Comparison of ENCODE assay signal across 1 cellular context in the genomic region with DNA sequence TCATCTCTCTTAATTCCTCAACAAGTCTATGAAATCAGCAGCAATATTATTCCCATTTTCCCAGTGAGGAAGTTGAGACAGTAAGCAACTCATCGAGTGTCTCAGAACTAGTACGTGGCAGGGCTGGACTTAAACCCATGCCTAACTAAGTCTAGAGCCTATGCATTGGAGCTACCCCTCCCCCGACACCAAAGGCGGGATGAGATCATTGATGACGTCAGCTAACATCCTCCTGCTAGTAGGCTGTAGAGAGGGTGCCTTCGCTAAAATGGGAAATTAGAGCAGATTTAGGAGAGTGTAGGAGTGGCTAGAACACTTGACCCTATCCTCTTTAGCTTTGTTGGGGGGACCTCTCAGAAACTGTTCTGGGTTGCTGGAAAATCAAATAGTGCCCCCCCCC.
TF ChIP-seq lines count a peak whose summit lies in the region.

No MANE protein-coding gene starts in this region.

TF ChIP-seq in K562, 482 proteins besides CTCF, POLR2A, EP300 and RAD21 (continued from another document and continues in another):
- TF ChIP-seq, protein P1, sequence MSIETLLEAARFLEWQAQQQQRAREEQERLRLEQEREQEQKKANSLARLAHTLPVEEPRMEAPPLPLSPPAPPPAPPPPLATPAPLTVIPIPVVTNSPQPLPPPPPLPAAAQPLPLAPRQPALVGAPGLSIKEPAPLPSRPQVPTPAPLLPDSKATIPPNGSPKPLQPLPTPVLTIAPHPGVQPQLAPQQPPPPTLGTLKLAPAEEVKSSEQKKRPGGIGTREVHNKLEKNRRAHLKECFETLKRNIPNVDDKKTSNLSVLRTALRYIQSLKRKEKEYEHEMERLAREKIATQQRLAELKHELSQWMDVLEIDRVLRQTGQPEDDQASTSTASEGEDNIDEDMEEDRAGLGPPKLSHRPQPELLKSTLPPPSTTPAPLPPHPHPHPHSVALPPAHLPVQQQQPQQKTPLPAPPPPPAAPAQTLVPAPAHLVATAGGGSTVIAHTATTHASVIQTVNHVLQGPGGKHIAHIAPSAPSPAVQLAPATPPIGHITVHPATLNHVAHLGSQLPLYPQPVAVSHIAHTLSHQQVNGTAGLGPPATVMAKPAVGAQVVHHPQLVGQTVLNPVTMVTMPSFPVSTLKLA (conservative IDR thresholded peaks at IDR 0.05) = no peak
- TF ChIP-seq ZNF184 (CRISPR knock-in tag; IDR thresholded peaks at IDR 0.05) (no peak), POU5F1 (IDR thresholded peaks at IDR 0.05; ENCODE audit: borderline replicate concordance, low read depth, low read length, partially characterized antibody) (no peak), HMG20A (CRISPR knock-in tag; conservative IDR thresholded peaks at IDR 0.05) (no peak), U2AF1 (optimal IDR thresholded peaks at IDR 0.05; ENCODE audit: low read depth, low read length) (no peak), KLF6 (CRISPR knock-in tag; IDR thresholded peaks at IDR 0.05; ENCODE audit: borderline replicate concordance) (no peak), CREB1 (IDR thresholded peaks at IDR 0.05) (peak; percentile 59), CREB1 (CRISPR knock-in tag; IDR thresholded peaks at IDR 0.05) (no peak), TEAD2 (tag; IDR thresholded peaks at IDR 0.05) (no peak), CHD2 (IDR thresholded peaks at IDR 0.05; ENCODE audit: low read depth, low read length) (no peak), KDM1A (IDR thresholded peaks at IDR 0.05) (no peak), HNRNPLL (IDR thresholded peaks at IDR 0.05; ENCODE audit: low read depth, low read length, poor library complexity, severe bottlenecking) (no peak), GATAD2B (IDR thresholded peaks at IDR 0.05; ENCODE audit: borderline replicate concordance) (no peak), NR3C1 (CRISPR knock-in tag; IDR thresholded peaks at IDR 0.05) (no peak), NELFE (IDR thresholded peaks at IDR 0.05; ENCODE audit: insufficient read depth, insufficient read length) (no peak), TCF7 (IDR thresholded peaks at IDR 0.05; ENCODE audit: borderline replicate concordance) (no peak), FOSL1 (tag; conservative IDR thresholded peaks at IDR 0.05) (peak; percentile 49)
- TF ChIP-seq, protein P2, sequence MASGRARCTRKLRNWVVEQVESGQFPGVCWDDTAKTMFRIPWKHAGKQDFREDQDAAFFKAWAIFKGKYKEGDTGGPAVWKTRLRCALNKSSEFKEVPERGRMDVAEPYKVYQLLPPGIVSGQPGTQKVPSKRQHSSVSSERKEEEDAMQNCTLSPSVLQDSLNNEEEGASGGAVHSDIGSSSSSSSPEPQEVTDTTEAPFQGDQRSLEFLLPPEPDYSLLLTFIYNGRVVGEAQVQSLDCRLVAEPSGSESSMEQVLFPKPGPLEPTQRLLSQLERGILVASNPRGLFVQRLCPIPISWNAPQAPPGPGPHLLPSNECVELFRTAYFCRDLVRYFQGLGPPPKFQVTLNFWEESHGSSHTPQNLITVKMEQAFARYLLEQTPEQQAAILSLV (tag; IDR thresholded peaks at IDR 0.05) = no peak
- TF ChIP-seq, protein P3, sequence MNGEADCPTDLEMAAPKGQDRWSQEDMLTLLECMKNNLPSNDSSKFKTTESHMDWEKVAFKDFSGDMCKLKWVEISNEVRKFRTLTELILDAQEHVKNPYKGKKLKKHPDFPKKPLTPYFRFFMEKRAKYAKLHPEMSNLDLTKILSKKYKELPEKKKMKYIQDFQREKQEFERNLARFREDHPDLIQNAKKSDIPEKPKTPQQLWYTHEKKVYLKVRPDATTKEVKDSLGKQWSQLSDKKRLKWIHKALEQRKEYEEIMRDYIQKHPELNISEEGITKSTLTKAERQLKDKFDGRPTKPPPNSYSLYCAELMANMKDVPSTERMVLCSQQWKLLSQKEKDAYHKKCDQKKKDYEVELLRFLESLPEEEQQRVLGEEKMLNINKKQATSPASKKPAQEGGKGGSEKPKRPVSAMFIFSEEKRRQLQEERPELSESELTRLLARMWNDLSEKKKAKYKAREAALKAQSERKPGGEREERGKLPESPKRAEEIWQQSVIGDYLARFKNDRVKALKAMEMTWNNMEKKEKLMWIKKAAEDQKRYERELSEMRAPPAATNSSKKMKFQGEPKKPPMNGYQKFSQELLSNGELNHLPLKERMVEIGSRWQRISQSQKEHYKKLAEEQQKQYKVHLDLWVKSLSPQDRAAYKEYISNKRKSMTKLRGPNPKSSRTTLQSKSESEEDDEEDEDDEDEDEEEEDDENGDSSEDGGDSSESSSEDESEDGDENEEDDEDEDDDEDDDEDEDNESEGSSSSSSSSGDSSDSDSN (IDR thresholded peaks at IDR 0.05; ENCODE audit: borderline replicate concordance in 1 of 2, low read depth in 2 of 2, low read length in 2 of 2) = no peak
- TF ChIP-seq, protein P4, sequence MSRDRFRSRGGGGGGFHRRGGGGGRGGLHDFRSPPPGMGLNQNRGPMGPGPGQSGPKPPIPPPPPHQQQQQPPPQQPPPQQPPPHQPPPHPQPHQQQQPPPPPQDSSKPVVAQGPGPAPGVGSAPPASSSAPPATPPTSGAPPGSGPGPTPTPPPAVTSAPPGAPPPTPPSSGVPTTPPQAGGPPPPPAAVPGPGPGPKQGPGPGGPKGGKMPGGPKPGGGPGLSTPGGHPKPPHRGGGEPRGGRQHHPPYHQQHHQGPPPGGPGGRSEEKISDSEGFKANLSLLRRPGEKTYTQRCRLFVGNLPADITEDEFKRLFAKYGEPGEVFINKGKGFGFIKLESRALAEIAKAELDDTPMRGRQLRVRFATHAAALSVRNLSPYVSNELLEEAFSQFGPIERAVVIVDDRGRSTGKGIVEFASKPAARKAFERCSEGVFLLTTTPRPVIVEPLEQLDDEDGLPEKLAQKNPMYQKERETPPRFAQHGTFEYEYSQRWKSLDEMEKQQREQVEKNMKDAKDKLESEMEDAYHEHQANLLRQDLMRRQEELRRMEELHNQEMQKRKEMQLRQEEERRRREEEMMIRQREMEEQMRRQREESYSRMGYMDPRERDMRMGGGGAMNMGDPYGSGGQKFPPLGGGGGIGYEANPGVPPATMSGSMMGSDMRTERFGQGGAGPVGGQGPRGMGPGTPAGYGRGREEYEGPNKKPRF (IDR thresholded peaks at IDR 0.05; ENCODE audit: low read depth, low read length) = no peak
- TF ChIP-seq, protein P5, sequence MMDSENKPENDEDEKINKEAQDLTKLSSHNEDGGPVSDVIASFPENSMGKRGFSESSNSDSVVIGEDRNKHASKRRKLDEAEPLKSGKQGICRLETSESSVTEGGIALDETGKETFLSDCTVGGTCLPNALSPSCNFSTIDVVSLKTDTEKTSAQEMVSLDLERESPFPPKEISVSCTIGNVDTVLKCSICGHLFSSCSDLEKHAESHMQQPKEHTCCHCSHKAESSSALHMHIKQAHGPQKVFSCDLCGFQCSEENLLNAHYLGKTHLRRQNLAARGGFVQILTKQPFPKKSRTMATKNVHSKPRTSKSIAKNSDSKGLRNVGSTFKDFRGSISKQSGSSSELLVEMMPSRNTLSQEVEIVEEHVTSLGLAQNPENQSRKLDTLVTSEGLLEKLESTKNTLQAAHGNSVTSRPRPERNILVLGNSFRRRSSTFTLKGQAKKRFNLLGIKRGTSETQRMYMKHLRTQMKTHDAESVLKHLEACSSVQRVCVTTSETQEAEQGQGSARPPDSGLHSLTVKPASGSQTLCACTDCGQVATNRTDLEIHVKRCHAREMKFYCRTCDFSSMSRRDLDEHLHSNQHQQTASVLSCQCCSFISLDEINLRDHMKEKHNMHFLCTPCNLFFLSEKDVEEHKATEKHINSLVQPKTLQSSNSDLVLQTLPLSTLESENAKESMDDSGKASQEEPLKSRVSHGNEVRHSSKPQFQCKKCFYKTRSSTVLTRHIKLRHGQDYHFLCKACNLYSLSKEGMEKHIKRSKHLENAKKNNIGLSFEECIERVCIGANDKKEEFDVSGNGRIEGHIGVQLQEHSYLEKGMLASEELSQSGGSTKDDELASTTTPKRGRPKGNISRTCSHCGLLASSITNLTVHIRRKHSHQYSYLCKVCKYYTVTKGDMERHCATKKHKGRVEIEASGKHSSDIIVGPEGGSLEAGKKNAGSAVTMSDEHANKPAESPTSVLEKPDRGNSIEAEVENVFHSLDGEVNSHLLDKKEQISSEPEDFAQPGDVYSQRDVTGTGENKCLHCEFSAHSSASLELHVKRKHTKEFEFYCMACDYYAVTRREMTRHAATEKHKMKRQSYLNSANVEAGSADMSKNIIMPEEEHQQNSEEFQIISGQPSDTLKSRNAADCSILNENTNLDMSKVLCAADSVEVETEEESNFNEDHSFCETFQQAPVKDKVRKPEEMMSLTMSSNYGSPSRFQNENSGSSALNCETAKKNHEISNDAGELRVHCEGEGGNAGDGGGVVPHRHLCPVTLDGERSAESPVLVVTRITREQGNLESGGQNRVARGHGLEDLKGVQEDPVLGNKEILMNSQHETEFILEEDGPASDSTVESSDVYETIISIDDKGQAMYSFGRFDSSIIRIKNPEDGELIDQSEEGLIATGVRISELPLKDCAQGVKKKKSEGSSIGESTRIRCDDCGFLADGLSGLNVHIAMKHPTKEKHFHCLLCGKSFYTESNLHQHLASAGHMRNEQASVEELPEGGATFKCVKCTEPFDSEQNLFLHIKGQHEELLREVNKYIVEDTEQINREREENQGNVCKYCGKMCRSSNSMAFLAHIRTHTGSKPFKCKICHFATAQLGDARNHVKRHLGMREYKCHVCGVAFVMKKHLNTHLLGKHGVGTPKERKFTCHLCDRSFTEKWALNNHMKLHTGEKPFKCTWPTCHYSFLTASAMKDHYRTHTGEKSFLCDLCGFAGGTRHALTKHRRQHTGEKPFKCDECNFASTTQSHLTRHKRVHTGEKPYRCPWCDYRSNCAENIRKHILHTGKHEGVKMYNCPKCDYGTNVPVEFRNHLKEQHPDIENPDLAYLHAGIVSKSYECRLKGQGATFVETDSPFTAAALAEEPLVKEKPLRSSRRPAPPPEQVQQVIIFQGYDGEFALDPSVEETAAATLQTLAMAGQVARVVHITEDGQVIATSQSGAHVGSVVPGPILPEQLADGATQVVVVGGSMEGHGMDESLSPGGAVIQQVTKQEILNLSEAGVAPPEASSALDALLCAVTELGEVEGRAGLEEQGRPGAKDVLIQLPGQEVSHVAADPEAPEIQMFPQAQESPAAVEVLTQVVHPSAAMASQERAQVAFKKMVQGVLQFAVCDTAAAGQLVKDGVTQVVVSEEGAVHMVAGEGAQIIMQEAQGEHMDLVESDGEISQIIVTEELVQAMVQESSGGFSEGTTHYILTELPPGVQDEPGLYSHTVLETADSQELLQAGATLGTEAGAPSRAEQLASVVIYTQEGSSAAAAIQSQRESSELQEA (IDR thresholded peaks at IDR 0.05; ENCODE audit: low read depth) = no peak
- TF ChIP-seq, protein P6, sequence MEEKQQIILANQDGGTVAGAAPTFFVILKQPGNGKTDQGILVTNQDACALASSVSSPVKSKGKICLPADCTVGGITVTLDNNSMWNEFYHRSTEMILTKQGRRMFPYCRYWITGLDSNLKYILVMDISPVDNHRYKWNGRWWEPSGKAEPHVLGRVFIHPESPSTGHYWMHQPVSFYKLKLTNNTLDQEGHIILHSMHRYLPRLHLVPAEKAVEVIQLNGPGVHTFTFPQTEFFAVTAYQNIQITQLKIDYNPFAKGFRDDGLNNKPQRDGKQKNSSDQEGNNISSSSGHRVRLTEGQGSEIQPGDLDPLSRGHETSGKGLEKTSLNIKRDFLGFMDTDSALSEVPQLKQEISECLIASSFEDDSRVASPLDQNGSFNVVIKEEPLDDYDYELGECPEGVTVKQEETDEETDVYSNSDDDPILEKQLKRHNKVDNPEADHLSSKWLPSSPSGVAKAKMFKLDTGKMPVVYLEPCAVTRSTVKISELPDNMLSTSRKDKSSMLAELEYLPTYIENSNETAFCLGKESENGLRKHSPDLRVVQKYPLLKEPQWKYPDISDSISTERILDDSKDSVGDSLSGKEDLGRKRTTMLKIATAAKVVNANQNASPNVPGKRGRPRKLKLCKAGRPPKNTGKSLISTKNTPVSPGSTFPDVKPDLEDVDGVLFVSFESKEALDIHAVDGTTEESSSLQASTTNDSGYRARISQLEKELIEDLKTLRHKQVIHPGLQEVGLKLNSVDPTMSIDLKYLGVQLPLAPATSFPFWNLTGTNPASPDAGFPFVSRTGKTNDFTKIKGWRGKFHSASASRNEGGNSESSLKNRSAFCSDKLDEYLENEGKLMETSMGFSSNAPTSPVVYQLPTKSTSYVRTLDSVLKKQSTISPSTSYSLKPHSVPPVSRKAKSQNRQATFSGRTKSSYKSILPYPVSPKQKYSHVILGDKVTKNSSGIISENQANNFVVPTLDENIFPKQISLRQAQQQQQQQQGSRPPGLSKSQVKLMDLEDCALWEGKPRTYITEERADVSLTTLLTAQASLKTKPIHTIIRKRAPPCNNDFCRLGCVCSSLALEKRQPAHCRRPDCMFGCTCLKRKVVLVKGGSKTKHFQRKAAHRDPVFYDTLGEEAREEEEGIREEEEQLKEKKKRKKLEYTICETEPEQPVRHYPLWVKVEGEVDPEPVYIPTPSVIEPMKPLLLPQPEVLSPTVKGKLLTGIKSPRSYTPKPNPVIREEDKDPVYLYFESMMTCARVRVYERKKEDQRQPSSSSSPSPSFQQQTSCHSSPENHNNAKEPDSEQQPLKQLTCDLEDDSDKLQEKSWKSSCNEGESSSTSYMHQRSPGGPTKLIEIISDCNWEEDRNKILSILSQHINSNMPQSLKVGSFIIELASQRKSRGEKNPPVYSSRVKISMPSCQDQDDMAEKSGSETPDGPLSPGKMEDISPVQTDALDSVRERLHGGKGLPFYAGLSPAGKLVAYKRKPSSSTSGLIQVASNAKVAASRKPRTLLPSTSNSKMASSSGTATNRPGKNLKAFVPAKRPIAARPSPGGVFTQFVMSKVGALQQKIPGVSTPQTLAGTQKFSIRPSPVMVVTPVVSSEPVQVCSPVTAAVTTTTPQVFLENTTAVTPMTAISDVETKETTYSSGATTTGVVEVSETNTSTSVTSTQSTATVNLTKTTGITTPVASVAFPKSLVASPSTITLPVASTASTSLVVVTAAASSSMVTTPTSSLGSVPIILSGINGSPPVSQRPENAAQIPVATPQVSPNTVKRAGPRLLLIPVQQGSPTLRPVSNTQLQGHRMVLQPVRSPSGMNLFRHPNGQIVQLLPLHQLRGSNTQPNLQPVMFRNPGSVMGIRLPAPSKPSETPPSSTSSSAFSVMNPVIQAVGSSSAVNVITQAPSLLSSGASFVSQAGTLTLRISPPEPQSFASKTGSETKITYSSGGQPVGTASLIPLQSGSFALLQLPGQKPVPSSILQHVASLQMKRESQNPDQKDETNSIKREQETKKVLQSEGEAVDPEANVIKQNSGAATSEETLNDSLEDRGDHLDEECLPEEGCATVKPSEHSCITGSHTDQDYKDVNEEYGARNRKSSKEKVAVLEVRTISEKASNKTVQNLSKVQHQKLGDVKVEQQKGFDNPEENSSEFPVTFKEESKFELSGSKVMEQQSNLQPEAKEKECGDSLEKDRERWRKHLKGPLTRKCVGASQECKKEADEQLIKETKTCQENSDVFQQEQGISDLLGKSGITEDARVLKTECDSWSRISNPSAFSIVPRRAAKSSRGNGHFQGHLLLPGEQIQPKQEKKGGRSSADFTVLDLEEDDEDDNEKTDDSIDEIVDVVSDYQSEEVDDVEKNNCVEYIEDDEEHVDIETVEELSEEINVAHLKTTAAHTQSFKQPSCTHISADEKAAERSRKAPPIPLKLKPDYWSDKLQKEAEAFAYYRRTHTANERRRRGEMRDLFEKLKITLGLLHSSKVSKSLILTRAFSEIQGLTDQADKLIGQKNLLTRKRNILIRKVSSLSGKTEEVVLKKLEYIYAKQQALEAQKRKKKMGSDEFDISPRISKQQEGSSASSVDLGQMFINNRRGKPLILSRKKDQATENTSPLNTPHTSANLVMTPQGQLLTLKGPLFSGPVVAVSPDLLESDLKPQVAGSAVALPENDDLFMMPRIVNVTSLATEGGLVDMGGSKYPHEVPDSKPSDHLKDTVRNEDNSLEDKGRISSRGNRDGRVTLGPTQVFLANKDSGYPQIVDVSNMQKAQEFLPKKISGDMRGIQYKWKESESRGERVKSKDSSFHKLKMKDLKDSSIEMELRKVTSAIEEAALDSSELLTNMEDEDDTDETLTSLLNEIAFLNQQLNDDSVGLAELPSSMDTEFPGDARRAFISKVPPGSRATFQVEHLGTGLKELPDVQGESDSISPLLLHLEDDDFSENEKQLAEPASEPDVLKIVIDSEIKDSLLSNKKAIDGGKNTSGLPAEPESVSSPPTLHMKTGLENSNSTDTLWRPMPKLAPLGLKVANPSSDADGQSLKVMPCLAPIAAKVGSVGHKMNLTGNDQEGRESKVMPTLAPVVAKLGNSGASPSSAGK (IDR thresholded peaks at IDR 0.05) = no peak
- TF ChIP-seq, protein P7, sequence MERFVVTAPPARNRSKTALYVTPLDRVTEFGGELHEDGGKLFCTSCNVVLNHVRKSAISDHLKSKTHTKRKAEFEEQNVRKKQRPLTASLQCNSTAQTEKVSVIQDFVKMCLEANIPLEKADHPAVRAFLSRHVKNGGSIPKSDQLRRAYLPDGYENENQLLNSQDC (CRISPR knock-in tag; IDR thresholded peaks at IDR 0.05) = no peak
